Comparison of ENCODE assay signal across 8 cellular contexts in the genomic region with DNA sequence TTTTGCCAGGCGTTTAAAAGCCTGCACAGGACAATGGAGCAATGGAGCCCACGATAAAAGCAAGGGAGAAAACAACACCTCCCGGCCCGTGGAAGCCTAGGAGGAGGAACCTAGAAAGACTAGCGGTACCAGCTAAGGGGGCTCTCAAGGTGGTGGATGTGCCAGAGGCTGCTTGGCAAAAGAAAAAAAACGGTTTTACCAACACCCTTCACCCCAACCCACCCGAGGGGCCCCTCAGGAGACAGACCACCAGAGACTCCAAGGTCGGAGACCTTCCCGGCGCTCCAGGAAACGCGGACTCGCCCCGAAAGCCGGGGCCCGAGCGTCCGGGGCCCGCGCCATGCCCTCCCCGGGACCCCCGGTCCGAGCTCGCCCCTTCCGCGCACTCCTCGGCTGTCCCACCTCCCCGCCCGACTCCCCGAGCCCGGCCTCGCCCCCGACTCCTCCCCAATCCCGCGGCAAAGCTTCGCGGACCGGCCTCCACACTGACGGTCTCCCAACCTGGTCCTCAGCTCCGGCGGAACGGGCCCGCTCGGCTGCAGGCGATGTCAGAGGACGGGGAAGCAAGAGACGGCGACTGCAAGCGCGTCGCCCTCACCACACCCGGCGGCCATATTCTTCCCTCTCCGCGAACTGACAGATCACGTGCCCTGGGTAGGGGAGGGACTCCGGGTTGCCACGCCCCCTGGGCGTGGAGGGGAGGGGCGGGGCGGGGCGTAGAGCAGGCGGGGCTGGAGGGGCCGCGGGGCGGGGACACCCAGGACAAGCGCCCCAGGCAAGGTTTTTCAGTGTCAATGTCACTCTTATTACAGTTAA. TPM values are rescaled to one million over a fixed set of nuclear protein-coding genes. Genes with fewer than 3 reads are reported as not detected.
DNase-seq lines count a peak whose midpoint lies in the region; ATAC-seq and TF ChIP-seq lines count a peak whose summit lies in the region.

A gene (minus strand): TSS at position 635 of the 816 bp plus-strand sequence. CDS start 10,520 bp downstream, outside the sequence.

- H3K79me2 ChIP-seq in DND-41 (ENCODE audit: insufficient read depth, low read length) (peaks cover 52% of the 10 kb centered on the region), KMS-11 (ENCODE audit: insufficient read depth, low read depth) (peaks cover 37% of the 10 kb centered on the region; the same call in 1 of the 2 replicates)

- H3K9me3 Mint-ChIP-seq in activated T-helper 2 cell treated with anti-CD3 and anti-CD28 coated beads, Interferon-gamma antibody, Interleukin-2, Interleukin-4, amounts not matched to agents 10 μg/mL and 5 μg/mL and 100 μg/mL, durations not matched to agents 14 hours and 24 hours and 36 hours: no peaks in the 10 kb centered on the region
- H3K9me3 Mint-ChIP-seq in natural killer cell: no peaks in the 10 kb centered on the region

- H3K4me3 ChIP-seq in DND-41 (ENCODE audit: low read depth in 1 of 2, low read length in 2 of 2) (peak within 1 kb of the TSS; percentile 91 to 96), KMS-11 (IDR thresholded peaks at IDR 0.05; ENCODE audit: insufficient read depth, low read depth, low read length) (peak within 1 kb of the TSS; percentile 67)

- ATAC-seq in DND-41 (ENCODE audit: insufficient read depth, low read depth) (peak; percentile 91), GM21737 (IDR thresholded peaks at IDR 0.05; ENCODE audit: unreplicated experiment) (peak; percentile 93), natural killer cell (peak; percentile 97 to 99 (median 98))

- H3K27ac ChIP-seq in DND-41 (ENCODE audit: low read length): peak within 1 kb of the TSS; percentile 77
- peak within 1 kb of the TSS; percentile 42; the same call in 1 of the 2 replicates for H3K27ac ChIP-seq in KMS-11

- H3K4me1 Mint-ChIP-seq in activated T-helper 2 cell treated with anti-CD3 and anti-CD28 coated beads, Interferon-gamma antibody, Interleukin-2, Interleukin-4, amounts not matched to agents 10 μg/mL and 5 μg/mL and 100 μg/mL, durations not matched to agents 14 hours and 24 hours and 36 hours (ENCODE audit: low read depth): peaks cover 18% of the 10 kb centered on the region
- H3K4me1 Mint-ChIP-seq in natural killer cell: peaks cover 44 to 47% of the 10 kb centered on the region in 2 donors

- H3K36me3 ChIP-seq in DND-41 (ENCODE audit: insufficient read depth, low read length) (no peaks in the 10 kb centered on the region), KMS-11 (ENCODE audit: insufficient read depth) (no peaks in the 10 kb centered on the region)

- no peaks in the 10 kb centered on the region for H3K27me3 ChIP-seq in DND-41 (ENCODE audit: insufficient read depth, low read length, poor library complexity)
- no peaks in the 10 kb centered on the region for H3K27me3 ChIP-seq in KMS-11 (ENCODE audit: insufficient read depth, low read depth)

- intact Hi-C loops in activated T-helper 2 cell treated with anti-CD3 and anti-CD28 coated beads, Interferon-gamma antibody, Interleukin-2, Interleukin-4, amounts not matched to agents 10 μg/mL and 5 μg/mL and 100 μg/mL, durations not matched to agents 14 hours and 24 hours and 36 hours (cut with micrococcal nuclease): loop anchor here (5.0 kb wide), 1 partner anchor 1975 kb away; a partner anchor contains a TSS
- intact Hi-C loops in natural killer cell (cut with micrococcal nuclease): no loop called here

- H3K9ac ChIP-seq in DND-41 (ENCODE audit: low read depth, low read length): peak within 1 kb of the TSS; percentile 84
- peak within 1 kb of the TSS; percentile 76; the same call in 1 of the 2 replicates for H3K9ac ChIP-seq in KMS-11

- H3K4me2 ChIP-seq in DND-41 (ENCODE audit: insufficient read depth, low read length) (peak within 1 kb of the TSS; percentile 97), KMS-11 (peak within 1 kb of the TSS; percentile 88)

- TF ChIP-seq CTCF in DND-41 (IDR thresholded peaks at IDR 0.05; ENCODE audit: borderline replicate concordance, extremely low read depth, low read length, poor library complexity, severe bottlenecking) (no peak), KMS-11 (conservative IDR thresholded peaks at IDR 0.05; ENCODE audit: low read depth, low read length) (no peak), natural killer cell (IDR thresholded peaks at IDR 0.05) (no peak)

- H3K9me3 ChIP-seq in DND-41 (ENCODE audit: insufficient read depth, low read length, severe bottlenecking): no peaks in the 10 kb centered on the region

- DNase-seq in DND-41: peak; percentile 88
- peak; percentile 72 for DNase-seq in RPMI8226
- peak; percentile 78 for DNase-seq in activated T-helper 2 cell treated with anti-CD3 and anti-CD28 coated beads, Interferon-gamma antibody, Interleukin-2, Interleukin-4, amounts not matched to agents 10 μg/mL and 5 μg/mL and 100 μg/mL, durations not matched to agents 14 hours and 24 hours and 36 hours (ENCODE audit: low spot score)
- peak; percentile 73 for DNase-seq in fibroblast of peridontal ligament (ENCODE audit: extremely low read depth)
- peak; percentile 78 for DNase-seq in natural killer cell
- peak; percentile 75 for DNase-seq in stimulated activated naive CD4-positive, alpha-beta T cell treated with Interleukin-2 at 50 U/mL for 16 hours (lab: John Stamatoyannopoulos, UW)

- H2AFZ ChIP-seq in DND-41 (ENCODE audit: low read depth, low read length) (peak within 1 kb of the TSS; percentile 98), KMS-11 (ENCODE audit: low read depth) (peak within 1 kb of the TSS; percentile 66)

- H3K4me3 Mint-ChIP-seq in activated T-helper 2 cell treated with anti-CD3 and anti-CD28 coated beads, Interferon-gamma antibody, Interleukin-2, Interleukin-4, amounts not matched to agents 10 μg/mL and 5 μg/mL and 100 μg/mL, durations not matched to agents 14 hours and 24 hours and 36 hours (ENCODE audit: low read depth): peak within 1 kb of the TSS; percentile 99
- peak within 1 kb of the TSS; percentile 99 for H3K4me3 Mint-ChIP-seq in natural killer cell

- H3K27ac Mint-ChIP-seq in activated T-helper 2 cell treated with anti-CD3 and anti-CD28 coated beads, Interferon-gamma antibody, Interleukin-2, Interleukin-4, amounts not matched to agents 10 μg/mL and 5 μg/mL and 100 μg/mL, durations not matched to agents 14 hours and 24 hours and 36 hours: peak within 1 kb of the TSS; percentile 96
- H3K27ac Mint-ChIP-seq in natural killer cell: peak within 1 kb of the TSS; percentile 86 to 100

- H3K4me1 ChIP-seq in DND-41 (ENCODE audit: insufficient read depth, low read length) (peaks cover 33% of the 10 kb centered on the region), KMS-11 (ENCODE audit: low read depth, poor library complexity, severe bottlenecking) (peaks cover 20% of the 10 kb centered on the region)

- H3K27me3 Mint-ChIP-seq in activated T-helper 2 cell treated with anti-CD3 and anti-CD28 coated beads, Interferon-gamma antibody, Interleukin-2, Interleukin-4, amounts not matched to agents 10 μg/mL and 5 μg/mL and 100 μg/mL, durations not matched to agents 14 hours and 24 hours and 36 hours (ENCODE audit: low read depth): peaks cover 13% of the 10 kb centered on the region
- peaks cover 8 to 10% of the 10 kb centered on the region in 2 donors for H3K27me3 Mint-ChIP-seq in natural killer cell (ENCODE audit: low read depth in 2 of 2)

- H4K20me1 ChIP-seq in DND-41 (ENCODE audit: insufficient read depth, low read length) (peaks cover 15% of the 10 kb centered on the region; the same call in 1 of the 2 replicates), KMS-11 (ENCODE audit: insufficient read depth) (no peaks in the 10 kb centered on the region)

- no peaks in the 10 kb centered on the region for H3K36me3 Mint-ChIP-seq in activated T-helper 2 cell treated with anti-CD3 and anti-CD28 coated beads, Interferon-gamma antibody, Interleukin-2, Interleukin-4, amounts not matched to agents 10 μg/mL and 5 μg/mL and 100 μg/mL, durations not matched to agents 14 hours and 24 hours and 36 hours (ENCODE audit: low read depth)
- no peaks in the 10 kb centered on the region for H3K36me3 Mint-ChIP-seq in natural killer cell

RNA-seq across cellular contexts. Expression of the gene that starts here (rescaled TPM):
- 24.7 and 26.1 TPM in 2 replicates for total RNA-seq in activated T-helper 2 cell treated with anti-CD3 and anti-CD28 coated beads, Interferon-gamma antibody, Interleukin-2, Interleukin-4, amounts not matched to agents 10 μg/mL and 5 μg/mL and 100 μg/mL, durations not matched to agents 14 hours and 24 hours and 36 hours
- 10 to 100 TPM; 54.1 to 84.2 (median 71.5) TPM for total RNA-seq in natural killer cell

Comparison
In these comparisons a context has a peak if more than half of its experiments do, and no peak if none do; other contexts are left out.
1. Peak in every context shown above with its lines: DNase-seq, ATAC-seq, H3K4me3 ChIP-seq and H3K27ac ChIP-seq.